Comparison of ENCODE assay signal across 13 cellular contexts in the genomic region with DNA sequence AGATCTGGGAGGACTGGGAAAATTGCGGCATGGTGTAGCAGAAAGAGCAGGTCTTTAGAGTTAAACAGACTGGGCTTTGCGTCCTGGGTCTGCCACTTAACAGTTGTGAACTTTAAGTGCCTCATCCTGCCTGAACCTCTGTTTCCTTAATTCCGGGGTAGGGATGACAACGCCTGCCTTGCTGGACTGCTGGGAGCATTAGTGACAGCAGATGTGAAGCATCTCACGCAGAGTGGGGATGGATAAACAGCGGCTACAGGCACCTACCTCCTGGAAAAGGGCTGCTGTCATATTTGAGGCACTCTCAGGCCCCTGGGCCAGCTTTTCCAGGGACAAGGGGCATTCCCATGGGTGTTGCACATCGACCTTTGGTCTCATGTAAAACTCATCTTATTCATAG.
A peak's percentile ranks its signal among the peaks of the same experiment; 100 is the strongest.
DNase-seq lines count a peak whose midpoint lies in the region.
"Had no signal": no experiment of that assay in that cellular context is flagged by ENCODE, and none has a peak within 500 bp of the region (broad histone marks: within the 10 kb centered on the region; RNA-seq: fewer than 3 reads in every experiment).

No MANE protein-coding gene starts in this region.

- peaks cover 7% of the 10 kb centered on the region for H3K9me3 Mint-ChIP-seq in activated naive CD4-positive, alpha-beta T cell treated with anti-CD3 and anti-CD28 coated beads, Interleukin-2, amount 10 ng/mL, durations not matched to agents 7 days and 5 days

- peaks cover 1% of the 10 kb centered on the region for H3K27me3 Mint-ChIP-seq in activated naive CD4-positive, alpha-beta T cell treated with anti-CD3 and anti-CD28 coated beads, Interleukin-2, amount 10 ng/mL, durations not matched to agents 7 days and 5 days

- intact Hi-C loops in cardiac septum (cut with DNase I), result no loop called here

- CTCF ChIA-PET in activated naive CD4-positive, alpha-beta T cell treated with anti-CD3 and anti-CD28 coated beads, Interleukin-2, amount 10 ng/mL, durations not matched to agents 7 days and 5 days (lab: Charles Lee), result no interaction called here

- DNase-seq in NCI-H82 (lab: John Stamatoyannopoulos, UW) (peak; percentile 11), NCI-H82 treated with DMSO at 0.1 percent for 48 hours (lab: John Stamatoyannopoulos, UW; ENCODE audit: unreplicated experiment) (no peak), SHP77 (lab: John Stamatoyannopoulos, UW) (peak; percentile 24 to 48), mesenteric fat pad (ENCODE audit: low spot score) (peak; percentile 37), cardiac septum (ENCODE audit: low spot score) (no peak), islet precursor cell (no peak)
- DNase-seq in activated naive CD4-positive, alpha-beta T cell treated with anti-CD3 and anti-CD28 coated beads, Interleukin-2, amount 10 ng/mL, durations not matched to agents 7 days and 5 days, result no peak
- DNase-seq: 8988T; Calu3; CD8-positive, alpha-beta T cell; DMS79 treated with DMSO at 0.1 percent for 48 hours; GF-D8; H9 had no signal

- H3K27ac Mint-ChIP-seq in activated naive CD4-positive, alpha-beta T cell treated with anti-CD3 and anti-CD28 coated beads, Interleukin-2, amount 10 ng/mL, durations not matched to agents 7 days and 5 days, result no peak overlapping the region
- H3K27ac Mint-ChIP-seq: CD8-positive, alpha-beta T cell; H9 had no signal

- no peak overlapping the region for H3K4me3 Mint-ChIP-seq in activated naive CD4-positive, alpha-beta T cell treated with anti-CD3 and anti-CD28 coated beads, Interleukin-2, amount 10 ng/mL, durations not matched to agents 7 days and 5 days
- H3K4me3 Mint-ChIP-seq: CD8-positive, alpha-beta T cell; H9 had no signal

- no peaks in the 10 kb centered on the region for H3K36me3 Mint-ChIP-seq in activated naive CD4-positive, alpha-beta T cell treated with anti-CD3 and anti-CD28 coated beads, Interleukin-2, amount 10 ng/mL, durations not matched to agents 7 days and 5 days
- H3K36me3 Mint-ChIP-seq: CD8-positive, alpha-beta T cell had no signal

- no peaks in the 10 kb centered on the region for H3K4me1 Mint-ChIP-seq in activated naive CD4-positive, alpha-beta T cell treated with anti-CD3 and anti-CD28 coated beads, Interleukin-2, amount 10 ng/mL, durations not matched to agents 7 days and 5 days
- H3K4me1 Mint-ChIP-seq: H9 had no signal

Comparison
In these comparisons a context has a peak if more than half of its experiments do, and no peak if none do; other contexts are left out.
1. DNase-seq: peak in NCI-H82 (single experiment), SHP77 (2 of 2) and mesenteric fat pad (single experiment); none in NCI-H82 treated with DMSO at 0.1 percent for 48 hours (single experiment), activated naive CD4-positive, alpha-beta T cell treated with anti-CD3 and anti-CD28 coated beads, Interleukin-2, amount 10 ng/mL, durations not matched to agents 7 days and 5 days (single experiment), cardiac septum (single experiment) and islet precursor cell (single experiment).